ENCODE assay signal across 12 cellular contexts in genomic region chr7:150931199-150931869, GRCh38. TPM values are rescaled to one million over a fixed set of nuclear protein-coding genes. Genes with fewer than 3 reads are reported as not detected.
DNase-seq lines count a peak whose midpoint lies in the region; ATAC-seq and TF ChIP-seq lines count a peak whose summit lies in the region.
"Had no signal": no experiment of that assay in that cellular context is flagged by ENCODE, and none has a peak within 500 bp of the region (broad histone marks: within the 10 kb centered on the region; RNA-seq: fewer than 3 reads in every experiment).

No MANE protein-coding gene starts in this region.

- no peaks in the 10 kb centered on the region for H3K36me3 ChIP-seq in mucosa of descending colon (ENCODE audit: low read depth)
- H3K36me3 ChIP-seq: SJSA1, upper lobe of right lung had no signal

- TF ChIP-seq CTCF in mucosa of descending colon (IDR thresholded peaks at IDR 0.05), result no peak

- DNase-seq in DMS153 (lab: John Stamatoyannopoulos, UW) (peak; percentile 32), NCI-H1092 (lab: John Stamatoyannopoulos, UW) (peak; percentile 68), SW480 (ENCODE audit: low spot score) (peak; percentile 28), mucosa of descending colon (no peak), ecto neural progenitor cell (ENCODE audit: low spot score) (no peak), NCI-H526 (lab: John Stamatoyannopoulos, UW) (no peak), cardiac septum (ENCODE audit: low spot score) (no peak)
- DNase-seq: activated CD4-positive, alpha-beta T cell treated with anti-CD3 and anti-CD28 coated beads, Interleukin-2, amount 50 U/mL, for 4 hours; NCI-H1930; right cardiac atrium; upper lobe of right lung had no signal

- peak; percentile 21 for ATAC-seq in mucosa of descending colon
- ATAC-seq: right cardiac atrium, upper lobe of right lung had no signal

- H3K4me3 ChIP-seq in mucosa of descending colon, result no peak overlapping the region
- H3K4me3 ChIP-seq: SJSA1, upper lobe of right lung had no signal

- no peaks in the 10 kb centered on the region for H3K9me3 ChIP-seq in mucosa of descending colon
- H3K9me3 ChIP-seq: SJSA1, upper lobe of right lung had no signal

- H3K4me1 ChIP-seq in mucosa of descending colon (ENCODE audit: low read depth), result no peaks in the 10 kb centered on the region
- H3K4me1 ChIP-seq: SJSA1, upper lobe of right lung had no signal

- intact Hi-C loops in mucosa of descending colon (cut with DNase I, micrococcal nuclease), result no loop called here
- intact Hi-C loops in cardiac septum (cut with DNase I), result no loop called here

RNA-seq across cellular contexts. Expression of gene KCNH2, which starts 46.8 kb away (rescaled TPM):
- total RNA-seq in mucosa of descending colon, result 10 to 100 TPM in 1 of 3 donors, 1 to 10 TPM in 2; 2.9 to 87.1 (median 5.3) TPM
- total RNA-seq in cardiac septum, result 61.9 TPM
- total RNA-seq: SJSA1 had no signal

RNA-seq across cellular contexts. Expression of gene NOS3, which starts 59.5 kb away (rescaled TPM):
- total RNA-seq in mucosa of descending colon, result 1 to 10 TPM; 2.5 to 6.3 (median 6.0) TPM
- 26.5 TPM for total RNA-seq in cardiac septum
- total RNA-seq: SJSA1 had no signal

Comparison
In these comparisons a context has a peak if more than half of its experiments do, and no peak if none do; other contexts are left out.
1. DNase-seq: peak in DMS153 (single experiment), NCI-H1092 (single experiment) and SW480 (single experiment); none in mucosa of descending colon (0 of 3), ecto neural progenitor cell (single experiment), NCI-H526 (0 of 2) and cardiac septum (single experiment).